Comparison of ENCODE assay signal across 22 cellular contexts in genomic region chr3:8494332-8494731, GRCh38.
"Had no signal": no experiment of that assay in that cellular context is flagged by ENCODE, and none has a peak within 500 bp of the region (broad histone marks: within the 10 kb centered on the region; RNA-seq: fewer than 3 reads in every experiment).

No MANE protein-coding gene starts in this region.

- H3K9me3 ChIP-seq: breast epithelium, esophagus squamous epithelium, gastrocnemius medialis, spleen, thoracic aorta, upper lobe of left lung had no signal

- DNase-seq: activated CD8-positive, alpha-beta memory T cell treated with anti-CD3 and anti-CD28 coated beads for 24 hours; activated CD8-positive, alpha-beta memory T cell treated with anti-CD3 and anti-CD28 coated beads, Interleukin-2, amount 50 U/mL, for 4 hours; activated T-cell treated with anti-CD3 and anti-CD28 coated beads, Interleukin-2, amount 50 U/mL, for 24 hours; aorta; cortex of kidney; endodermal cell; esophagus squamous epithelium; gastrocnemius medialis; hippocampal formation; islet precursor cell; left cardiac atrium; naive B cell; spleen; stimulated activated CD4-positive, alpha-beta T cell treated with anti-CD3 and anti-CD28 coated beads, Interleukin-4, amount 100 ng/mL, for 1 hour; stimulated activated naive CD4-positive, alpha-beta T cell treated with Interleukin-2 at 50 U/mL for 16 hours; T-helper 9 cell; upper lobe of left lung had no signal

- H3K4me3 Mint-ChIP-seq: activated T-cell treated with anti-CD3 and anti-CD28 coated beads, Interleukin-2, amount 50 U/mL, for 24 hours; activated T-helper 17 cell treated with anti-CD3 and anti-CD28 coated beads, Interleukin-2, amount 50 U/mL, for 72 hours; endodermal cell; naive B cell had no signal

- H3K36me3 ChIP-seq: breast epithelium, esophagus squamous epithelium, gastrocnemius medialis, spleen, thoracic aorta, upper lobe of left lung had no signal

- H3K9me3 Mint-ChIP-seq: activated naive CD4-positive, alpha-beta T cell treated with anti-CD3 and anti-CD28 coated beads, Interleukin-2, amount 50 U/mL, for 72 hours; activated T-cell treated with anti-CD3 and anti-CD28 coated beads, Interleukin-2, amount 50 U/mL, for 24 hours; activated T-helper 17 cell treated with anti-CD3 and anti-CD28 coated beads, Interleukin-2, amount 50 U/mL, for 72 hours; endodermal cell had no signal

- H3K4me1 Mint-ChIP-seq: activated T-helper 17 cell treated with anti-CD3 and anti-CD28 coated beads, Interleukin-2, amount 50 U/mL, for 72 hours; naive B cell had no signal

- H3K27ac Mint-ChIP-seq: activated naive CD4-positive, alpha-beta T cell treated with anti-CD3 and anti-CD28 coated beads, Interleukin-2, amount 50 U/mL, for 72 hours; activated T-cell treated with anti-CD3 and anti-CD28 coated beads, Interleukin-2, amount 50 U/mL, for 24 hours; activated T-helper 17 cell treated with anti-CD3 and anti-CD28 coated beads, Interleukin-2, amount 50 U/mL, for 72 hours; endodermal cell; naive B cell; progenitor cell of endocrine pancreas had no signal

- H3K27me3 Mint-ChIP-seq: progenitor cell of endocrine pancreas had no signal

- ATAC-seq: activated naive CD4-positive, alpha-beta T cell treated with anti-CD3 and anti-CD28 coated beads, Interleukin-2, amount 50 U/mL, for 72 hours; activated T-helper 17 cell treated with anti-CD3 and anti-CD28 coated beads, Interleukin-2, amount 50 U/mL, for 72 hours; gastrocnemius medialis; left cardiac atrium had no signal

- H3K4me3 ChIP-seq: breast epithelium, esophagus squamous epithelium, gastrocnemius medialis, spleen, thoracic aorta, upper lobe of left lung had no signal

- H3K27ac ChIP-seq: breast epithelium, esophagus squamous epithelium, gastrocnemius medialis, spleen, thoracic aorta, upper lobe of left lung had no signal

- H3K36me3 Mint-ChIP-seq: activated naive CD4-positive, alpha-beta T cell treated with anti-CD3 and anti-CD28 coated beads, Interleukin-2, amount 50 U/mL, for 72 hours; naive B cell had no signal

- H3K27me3 ChIP-seq: breast epithelium, esophagus squamous epithelium, gastrocnemius medialis, spleen, upper lobe of left lung had no signal
